27 cellular contexts compared by ENCODE assay signal in the genomic region with DNA sequence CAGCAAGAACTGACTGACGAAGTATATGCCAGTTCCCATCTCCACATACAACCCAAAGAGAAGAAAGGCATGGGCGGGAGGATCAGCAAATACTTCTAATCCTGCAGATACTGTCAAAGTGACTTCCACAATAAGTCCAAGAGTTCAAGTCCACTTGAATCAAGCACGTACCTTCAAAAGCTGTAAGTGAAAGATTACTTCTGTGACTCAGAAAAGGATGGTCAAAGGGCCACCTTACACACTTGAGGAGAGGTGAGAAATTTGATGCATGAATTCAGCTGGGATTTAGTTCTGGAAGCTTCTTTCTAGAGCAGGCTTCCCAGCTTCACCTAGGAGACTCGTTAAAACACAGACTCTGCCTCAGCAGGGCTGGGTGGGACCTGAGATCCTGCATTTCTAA.
"Had no signal": no experiment of that assay in that cellular context is flagged by ENCODE, and none has a peak within 500 bp of the region (broad histone marks: within the 10 kb centered on the region; RNA-seq: fewer than 3 reads in every experiment).

No MANE protein-coding gene starts in this region.

- H3K36me3 ChIP-seq: colonic mucosa, esophagus squamous epithelium, gastrocnemius medialis, heart right ventricle, left lung, lower lobe of right lung had no signal

- H3K9me3 ChIP-seq: colonic mucosa, esophagus squamous epithelium, gastrocnemius medialis, heart right ventricle, left lung, lower lobe of right lung had no signal

- FAIRE-seq: endothelial cell of umbilical vein, islet of Langerhans, kidney had no signal

- ATAC-seq: esophagus mucosa, gastrocnemius medialis, heart right ventricle, left cardiac atrium, left lung, left ventricle myocardium superior, lower lobe of right lung had no signal

- H3K4me1 ChIP-seq: colonic mucosa, esophagus squamous epithelium, gastrocnemius medialis, left lung, lower lobe of right lung had no signal

- DNase-seq: cerebellar nuclear complex; colonic mucosa; cortex of kidney; dermis blood vessel endothelial cell; dorsolateral prefrontal cortex; effector CD4-positive, alpha-beta T cell; effector memory CD4-positive, alpha-beta T cell; erythroblast; esophagus squamous epithelium; foreskin fibroblast; foreskin melanocyte; gastrocnemius medialis; glutamatergic neuron; head of caudate nucleus; heart right ventricle; hippocampal formation; kidney; kidney glomerular epithelial cell; left cardiac atrium; left lung; left ventricle myocardium superior; lower lobe of right lung; mesenchymal stem cell; midbrain had no signal

- H3K27me3 ChIP-seq: colonic mucosa, dorsolateral prefrontal cortex, esophagus squamous epithelium, gastrocnemius medialis, heart right ventricle, left lung had no signal

- H3K4me3 ChIP-seq: colonic mucosa, dorsolateral prefrontal cortex, esophagus squamous epithelium, gastrocnemius medialis, heart right ventricle, left lung, lower lobe of right lung had no signal

- H3K27ac ChIP-seq: colonic mucosa, dorsolateral prefrontal cortex, esophagus squamous epithelium, gastrocnemius medialis, heart right ventricle, left lung, lower lobe of right lung had no signal
